In genomic region chr5:173616577-173617118, GRCh38 we compare ENCODE assay signal across 8 cellular contexts. TPM values are rescaled to one million over a fixed set of nuclear protein-coding genes. Genes with fewer than 3 reads are reported as not detected.
A peak's percentile ranks its signal among the peaks of the same experiment; 100 is the strongest.
DNase-seq lines count a peak whose midpoint lies in the region; ATAC-seq and TF ChIP-seq lines count a peak whose summit lies in the region.

Gene BOD1 (minus strand): TSS chr5:173616650. CDS start chr5:173616436, 214 bp downstream.

- peak within 1 kb of the TSS; percentile 82 for H3K4me3 ChIP-seq in AG10803 (ENCODE audit: low read length)

- peak; percentile 91 for ATAC-seq in GM19043 (IDR thresholded peaks at IDR 0.05; ENCODE audit: low read depth, unreplicated experiment)
- peak; percentile 94 for ATAC-seq in HG03432 (IDR thresholded peaks at IDR 0.05; ENCODE audit: unreplicated experiment)

- DNase-seq in AG10803 (ENCODE audit: low read depth) (peak; percentile 97), NCI-H460 (ENCODE audit: extremely low read depth, low read depth) (peak; percentile 98), cerebellar cortex (ENCODE audit: low spot score) (peak; percentile 98), iris pigment epithelial cell (ENCODE audit: low read depth) (peak; percentile 99)
- DNase-seq in activated CD4-positive, CD25-positive, alpha-beta regulatory T cell treated with anti-CD3 and anti-CD28 coated beads, Interleukin-2, amount 50 U/mL, for 72 hours, result peak; percentile 89
- DNase-seq in stimulated activated CD4-positive, alpha-beta T cell treated with anti-CD3 and anti-CD28 coated beads, Interleukin-12 subunit alpha, Interleukin-12 subunit beta, amount 100 ng/mL, for 24 hours (ENCODE audit: low read depth in 2 of 2), result peak; percentile 90

- no peak for TF ChIP-seq CTCF in AG10803 (conservative IDR thresholded peaks at IDR 0.05; ENCODE audit: low read length)

RNA-seq across cellular contexts. Expression of gene BOD1, which starts in this region (rescaled TPM):
- total RNA-seq in NCI-H460 (2014; rRNA removed; shearing (Covaris generic)), result 118 and 119 TPM in 2 replicates
- 78.1 and 98.6 TPM in 2 replicates for polyA plus RNA-seq in NCI-H460 (2014; cell fraction: nucleus; rRNA removed)

Comparison
In these comparisons a context has a peak if more than half of its experiments do, and no peak if none do; other contexts are left out.
1. Peak in every context shown above with its lines: DNase-seq, ATAC-seq and H3K4me3 ChIP-seq.